ENCODE assay signal across 24 cellular contexts in the genomic region with DNA sequence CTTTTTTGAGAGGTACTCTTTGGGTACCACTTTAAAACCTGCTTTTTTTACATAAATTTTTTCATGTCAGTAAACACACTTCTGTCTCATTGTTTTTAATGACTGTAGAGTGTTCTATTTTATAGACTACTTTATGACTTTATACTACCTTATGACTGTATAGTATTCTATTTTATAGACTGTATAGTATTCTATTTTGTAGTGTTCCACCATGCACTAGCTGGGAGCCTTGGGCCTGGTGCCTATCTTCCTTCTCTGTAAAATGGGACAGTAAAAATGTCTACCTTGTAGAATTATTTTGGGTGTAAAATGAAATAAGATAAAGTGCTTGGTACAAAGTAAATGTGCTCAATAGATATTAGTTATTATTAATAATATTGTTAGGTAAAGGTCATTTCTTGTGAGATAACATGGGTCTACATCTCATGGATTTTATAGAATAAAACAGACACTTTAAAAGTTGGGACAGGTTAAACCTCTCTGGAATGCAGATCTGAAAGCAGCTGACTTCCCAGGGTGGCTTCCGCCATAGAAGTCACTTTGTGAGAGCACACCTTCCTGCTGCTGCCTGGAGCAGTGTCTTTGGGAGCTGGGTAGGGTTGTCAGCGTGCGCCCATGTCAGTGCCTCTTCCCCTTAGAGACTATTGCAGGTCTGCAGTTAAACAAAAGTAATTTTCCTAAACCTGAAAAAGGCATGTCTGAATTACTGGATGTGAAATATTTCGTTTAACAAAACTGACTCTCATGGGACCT.
"Had no signal": no experiment of that assay in that cellular context is flagged by ENCODE, and none has a peak within 500 bp of the region (broad histone marks: within the 10 kb centered on the region; RNA-seq: fewer than 3 reads in every experiment).

No MANE protein-coding gene starts in this region.

- H3K4me1 ChIP-seq: colonic mucosa had no signal

- H3K4me3 ChIP-seq: adrenal gland, ascending aorta, colonic mucosa, lower lobe of right lung, prostate gland, thyroid gland had no signal

- H3K27me3 ChIP-seq: adrenal gland, ascending aorta, colonic mucosa, thyroid gland had no signal

- H3K9me3 Mint-ChIP-seq: activated B cell treated with CpG ODN at 0.5 μM for 24 hours; activated T-cell treated with anti-CD3 and anti-CD28 coated beads, Interleukin-2, amount 50 U/mL, for 24 hours; activated T-helper 17 cell treated with anti-CD3 and anti-CD28 coated beads, Interleukin-2, amount 50 U/mL, for 72 hours; T-helper 1 cell treated with Interleukin-12 subunit alpha and Interleukin-12 subunit beta and Interleukin-4 antibody, amounts not matched to agents 30 μg/mL and 1 μg/mL, for 36 hours had no signal

- ATAC-seq: activated CD4-positive, alpha-beta T cell treated with anti-CD3 and anti-CD28 coated beads for 36 hours; activated T-helper 17 cell treated with anti-CD3 and anti-CD28 coated beads, Interleukin-2, amount 50 U/mL, for 72 hours; lower lobe of right lung; naive thymus-derived CD4-positive, alpha-beta T cell; right cardiac atrium; stimulated activated naive CD8-positive, alpha-beta T cell treated with anti-CD3 and anti-CD28 coated beads, Interleukin-15, Interleukin-2, amounts not matched to agents 100 U/mL and 50 U/mL, for 24 hours had no signal

- H3K27ac Mint-ChIP-seq: activated B cell treated with CpG ODN at 0.5 μM for 24 hours; activated naive CD8-positive, alpha-beta T cell; activated T-helper 17 cell treated with anti-CD3 and anti-CD28 coated beads, Interleukin-2, amount 50 U/mL, for 72 hours; T-helper 1 cell treated with Interleukin-12 subunit alpha and Interleukin-12 subunit beta and Interleukin-4 antibody, amounts not matched to agents 30 μg/mL and 1 μg/mL, for 36 hours had no signal

- H3K4me3 Mint-ChIP-seq: activated B cell treated with CpG ODN at 0.5 μM for 24 hours; activated CD4-positive, alpha-beta T cell treated with anti-CD3 and anti-CD28 coated beads for 36 hours; activated T-cell treated with anti-CD3 and anti-CD28 coated beads, Interleukin-2, amount 50 U/mL, for 24 hours; activated T-helper 17 cell treated with anti-CD3 and anti-CD28 coated beads, Interleukin-2, amount 50 U/mL, for 72 hours; T-helper 1 cell treated with Interleukin-12 subunit alpha and Interleukin-12 subunit beta and Interleukin-4 antibody, amounts not matched to agents 30 μg/mL and 1 μg/mL, for 36 hours had no signal

- H3K36me3 ChIP-seq: adrenal gland, ascending aorta, colonic mucosa, lower lobe of right lung, prostate gland, thyroid gland had no signal

- H3K9me3 ChIP-seq: adrenal gland, ascending aorta, colonic mucosa, lower lobe of right lung, prostate gland, thyroid gland had no signal

- H3K36me3 Mint-ChIP-seq: activated naive CD8-positive, alpha-beta T cell had no signal

- H3K27me3 Mint-ChIP-seq: activated B cell treated with CpG ODN at 0.5 μM for 24 hours; activated CD4-positive, alpha-beta T cell treated with anti-CD3 and anti-CD28 coated beads for 36 hours; activated naive CD8-positive, alpha-beta T cell; activated T-cell treated with anti-CD3 and anti-CD28 coated beads, Interleukin-2, amount 50 U/mL, for 24 hours; activated T-helper 17 cell treated with anti-CD3 and anti-CD28 coated beads, Interleukin-2, amount 50 U/mL, for 72 hours; naive thymus-derived CD4-positive, alpha-beta T cell had no signal

- H3K27ac ChIP-seq: ascending aorta, colonic mucosa, epithelial cell of prostate, lower lobe of right lung, prostate gland, thyroid gland had no signal

- DNase-seq: activated B cell treated with CpG ODN at 0.5 μM for 24 hours; activated CD4-positive, alpha-beta T cell treated with anti-CD3 and anti-CD28 coated beads for 36 hours; activated CD4-positive, alpha-beta T cell treated with anti-CD3 and anti-CD28 coated beads, Interleukin-2, amount 50 U/mL, for 4 hours; activated CD8-positive, alpha-beta memory T cell treated with anti-CD3 and anti-CD28 coated beads for 24 hours; activated CD8-positive, alpha-beta memory T cell treated with anti-CD3 and anti-CD28 coated beads, Interleukin-2, amount 50 U/mL, for 4 hours; activated T-cell treated with anti-CD3 and anti-CD28 coated beads, Interleukin-2, amount 50 U/mL, for 24 hours; adrenal gland; colonic mucosa; hypothalamus; lower lobe of right lung; naive thymus-derived CD4-positive, alpha-beta T cell; right cardiac atrium; stimulated activated CD4-positive, alpha-beta T cell treated with anti-CD3 and anti-CD28 coated beads, Interleukin-12 subunit alpha, Interleukin-12 subunit beta, amount 100 ng/mL, for 4 hours; stimulated activated CD4-positive, alpha-beta T cell treated with anti-CD3 and anti-CD28 coated beads, Interleukin-4, amount 100 ng/mL, for 4 hours; stimulated activated naive CD8-positive, alpha-beta T cell treated with anti-CD3 and anti-CD28 coated beads, Interleukin-15, Interleukin-2, amounts not matched to agents 100 U/mL and 50 U/mL, for 24 hours; substantia nigra; T1000; thyroid gland had no signal
